20 cellular contexts compared by ENCODE assay signal in the genomic region with DNA sequence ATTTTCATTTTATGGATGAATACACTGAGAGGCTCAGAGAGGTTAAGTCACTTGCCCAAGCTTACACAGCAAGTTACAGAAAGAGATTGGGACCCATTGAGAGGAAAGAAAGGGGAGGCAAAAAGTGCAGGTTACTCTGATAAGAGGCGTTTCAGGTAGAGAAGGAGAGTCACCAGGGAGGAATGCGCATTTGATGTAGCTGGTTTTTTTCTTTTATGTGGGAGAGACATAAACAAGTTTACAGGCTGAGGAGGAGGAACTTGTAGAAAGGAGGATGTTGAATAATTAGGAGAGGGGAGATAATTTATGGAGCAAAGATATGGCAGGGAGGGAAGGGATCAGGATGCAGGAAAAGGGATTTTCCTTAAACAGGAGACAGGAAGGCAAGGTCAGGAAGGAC.
DNase-seq lines count a peak whose midpoint lies in the region; ATAC-seq, FAIRE-seq and TF ChIP-seq lines count a peak whose summit lies in the region.
"Had no signal": no experiment of that assay in that cellular context is flagged by ENCODE, and none has a peak within 500 bp of the region (broad histone marks: within the 10 kb centered on the region; RNA-seq: fewer than 3 reads in every experiment).

No MANE protein-coding gene starts in this region.

- H3K9me2 ChIP-seq in PC-3 (replicated peaks; ENCODE audit: low read length), result no peaks in the 10 kb centered on the region

- intact Hi-C loops in PC-3 (cut with micrococcal nuclease), result no loop called here
- intact Hi-C loops in gastrocnemius medialis (cut with DNase I; ENCODE audit: low total_unique reads), result no loop called here

- H3K27me3 ChIP-seq in PC-3 (ENCODE audit: low read length), result no peaks in the 10 kb centered on the region
- H3K27me3 ChIP-seq in gastrocnemius medialis, result no peaks in the 10 kb centered on the region
- H3K27me3 ChIP-seq: BLaER1 treated with 17β-estradiol and CSF1 and Interleukin-3, amounts not matched to agents 10 nM and 100 nM had no signal

- no peak for DNase-seq in HTR-8/SVneo (ENCODE audit: insufficient read length, low spot score)
- DNase-seq in PC-3, result peak; percentile 33
- DNase-seq in amniotic epithelial cell (ENCODE audit: low read depth), result peak; percentile 54
- DNase-seq in epithelial cell of esophagus (ENCODE audit: low read depth), result peak; percentile 34
- DNase-seq in HK-2 (ENCODE audit: unreplicated experiment), result no peak
- no peak for DNase-seq in gastrocnemius medialis
- no peak for DNase-seq in activated naive CD4-positive, alpha-beta T cell (lab: John Stamatoyannopoulos, UW)
- DNase-seq: CD8-positive, alpha-beta T cell; DMS 273 treated with DMSO at 0.1 percent for 48 hours; DMS53; DND-41; GOT3; H7; HFFc6 had no signal

- POLR2A ChIA-PET in PC-3 (lab: Charles Lee; ENCODE audit: unreplicated experiment), result no interaction called here

- H3K27ac ChIP-seq in PC-3 (ENCODE audit: low read length) (no peak overlapping the region), gastrocnemius medialis (no peak overlapping the region)
- H3K27ac ChIP-seq: BLaER1 treated with 17β-estradiol and CSF1 and Interleukin-3, amounts not matched to agents 10 nM and 100 nM had no signal

- ATAC-seq in PC-3 (no peak), gastrocnemius medialis (no peak)
- ATAC-seq: CD8-positive, alpha-beta T cell; HCT116; HepG2 had no signal

- in situ Hi-C loops in gastrocnemius medialis (cut with MboI; ENCODE audit: low sequenced_read_pairs in 4 of 4), result no loop called here

- no peak for TF ChIP-seq POLR2A in gastrocnemius medialis (IDR thresholded peaks at IDR 0.05)

- BruUV-seq in PC-3 (replicated peaks; lab: Mats Ljungman, UMichigan), result no TSS peak

- CTCF ChIA-PET in PC-3 (lab: Charles Lee), result no interaction called here

- no peak overlapping the region for H2AFZ ChIP-seq in PC-3 (ENCODE audit: low read length)

- H3K4me3 ChIP-seq in PC-3 (ENCODE audit: low read length) (no peak overlapping the region), epithelial cell of esophagus (ENCODE audit: low read length) (no peak overlapping the region), gastrocnemius medialis (no peak overlapping the region)
- H3K4me3 ChIP-seq: BLaER1 treated with 17β-estradiol and CSF1 and Interleukin-3, amounts not matched to agents 10 nM and 100 nM had no signal

- TF ChIP-seq CTCF in PC-3 (conservative IDR thresholded peaks at IDR 0.05; ENCODE audit: low read depth, low read length) (no peak), epithelial cell of esophagus (IDR thresholded peaks at IDR 0.05; ENCODE audit: insufficient read depth, low read depth, low read length, missing control alignments) (no peak), gastrocnemius medialis (IDR thresholded peaks at IDR 0.05 in 4 of 5, conservative IDR thresholded peaks at IDR 0.05 in 1 of 5) (no peak)

- peak; percentile 55 for FAIRE-seq in HTR-8/SVneo (lab: Jason Lieb, UNC)
- FAIRE-seq: G401.6, GM12892, GM18507, HepG2 had no signal

- H3K4me1 ChIP-seq in PC-3 (ENCODE audit: insufficient read depth, low read length), result peaks cover 10% of the 10 kb centered on the region; the same call in 1 of the 2 replicates
- no peaks in the 10 kb centered on the region for H3K4me1 ChIP-seq in gastrocnemius medialis

- H3K9me3 ChIP-seq in PC-3 (ENCODE audit: low read length) (no peaks in the 10 kb centered on the region), gastrocnemius medialis (no peaks in the 10 kb centered on the region)

- H4K20me1 ChIP-seq in PC-3 (ENCODE audit: low read length), result no peaks in the 10 kb centered on the region
- H4K20me1 ChIP-seq: BLaER1 treated with 17β-estradiol and CSF1 and Interleukin-3, amounts not matched to agents 10 nM and 100 nM had no signal

- no peaks in the 10 kb centered on the region for H3K36me3 ChIP-seq in PC-3 (ENCODE audit: low read depth, low read length)
- no peaks in the 10 kb centered on the region for H3K36me3 ChIP-seq in gastrocnemius medialis
- H3K36me3 ChIP-seq: BLaER1 treated with 17β-estradiol and CSF1 and Interleukin-3, amounts not matched to agents 10 nM and 100 nM had no signal

- H3F3A ChIP-seq in PC-3 (ENCODE audit: low read length, unreplicated experiment), result no peaks in the 10 kb centered on the region

- H3K9ac ChIP-seq in PC-3 (ENCODE audit: low read length), result no peak overlapping the region
- H3K9ac ChIP-seq: BLaER1 treated with 17β-estradiol and CSF1 and Interleukin-3, amounts not matched to agents 10 nM and 100 nM had no signal

- H3K79me2 ChIP-seq in PC-3 (ENCODE audit: low read length), result no peaks in the 10 kb centered on the region

- H3K4me2 ChIP-seq in PC-3 (ENCODE audit: low read length), result no peak overlapping the region
- H3K4me2 ChIP-seq: BLaER1 treated with 17β-estradiol and CSF1 and Interleukin-3, amounts not matched to agents 10 nM and 100 nM had no signal

Comparison
In these comparisons a context has a peak if more than half of its experiments do, and no peak if none do; other contexts are left out.
1. DNase-seq: peak in PC-3 (single experiment), amniotic epithelial cell (single experiment) and epithelial cell of esophagus (single experiment); none in HTR-8/SVneo (single experiment), HK-2 (single experiment), gastrocnemius medialis (0 of 2) and activated naive CD4-positive, alpha-beta T cell (0 of 4).